1 cellular context compared by ENCODE assay signal in the genomic region with DNA sequence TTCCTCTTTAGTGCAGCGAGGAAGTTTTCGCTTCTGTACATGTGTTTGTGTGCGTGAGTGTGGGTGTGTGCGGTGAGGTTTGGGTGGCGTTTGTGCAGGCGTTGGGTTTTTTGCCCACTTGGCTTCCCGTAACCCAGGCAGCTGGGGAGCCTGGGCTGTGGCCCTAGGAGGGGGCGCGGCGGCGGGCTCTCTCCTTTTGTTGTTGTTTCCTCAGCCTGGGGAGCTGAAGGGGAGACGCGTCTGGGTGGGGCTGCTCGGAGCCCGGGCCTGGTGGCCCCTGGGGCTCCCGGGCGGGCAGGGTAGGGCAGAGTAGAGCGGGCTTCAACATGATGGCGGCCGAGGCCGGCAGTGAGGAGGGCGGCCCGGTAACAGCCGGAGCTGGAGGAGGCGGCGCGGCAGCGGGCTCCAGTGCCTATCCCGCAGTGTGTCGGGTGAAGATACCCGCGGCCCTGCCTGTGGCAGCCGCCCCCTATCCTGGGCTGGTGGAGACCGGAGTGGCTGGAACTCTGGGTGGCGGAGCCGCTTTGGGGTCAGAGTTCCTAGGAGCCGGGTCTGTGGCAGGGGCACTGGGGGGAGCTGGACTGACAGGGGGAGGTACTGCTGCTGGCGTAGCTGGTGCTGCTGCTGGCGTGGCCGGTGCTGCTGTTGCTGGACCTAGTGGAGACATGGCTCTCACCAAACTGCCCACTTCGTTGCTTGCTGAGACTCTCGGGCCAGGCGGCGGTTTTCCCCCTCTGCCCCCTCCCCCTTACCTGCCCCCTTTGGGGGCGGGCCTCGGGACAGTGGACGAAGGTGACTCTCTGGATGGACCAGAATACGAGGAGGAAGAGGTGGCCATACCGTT.
A peak's percentile ranks its signal among the peaks of the same experiment; 100 is the strongest.
TF ChIP-seq lines count a peak whose summit lies in the region.

No MANE protein-coding gene starts in this region.

TF ChIP-seq in HepG2, 621 proteins besides CTCF, POLR2A, EP300 and RAD21 (continued from another document and continues in another):
- TF ChIP-seq MEF2D (CRISPR knock-in tag; IDR thresholded peaks at IDR 0.05) (no peak), NPAS2 (CRISPR knock-in tag; IDR thresholded peaks at IDR 0.05; ENCODE audit: borderline replicate concordance) (no peak), NFIB (CRISPR knock-in tag; IDR thresholded peaks at IDR 0.05; ENCODE audit: borderline replicate concordance) (no peak), NR2C2 (CRISPR knock-in tag; IDR thresholded peaks at IDR 0.05; ENCODE audit: borderline replicate concordance) (peak; percentile 30; the same call in 1 of the 2 replicates), ZNF230 (CRISPR knock-in tag; IDR thresholded peaks at IDR 0.05) (peak; percentile 19; the same call in 1 of the 2 replicates), ZKSCAN5 (CRISPR knock-in tag; IDR thresholded peaks at IDR 0.05) (no peak), KDM3A (CRISPR knock-in tag; IDR thresholded peaks at IDR 0.05; ENCODE audit: low read depth) (0 out of 2 replicates have a peak, but pooled peaks have one; percentile 37), IRX3 (CRISPR knock-in tag; IDR thresholded peaks at IDR 0.05; ENCODE audit: borderline replicate concordance, low read depth) (0 out of 2 replicates have a peak, but pooled peaks have one; percentile 39), ZNF441 (CRISPR knock-in tag; IDR thresholded peaks at IDR 0.05; ENCODE audit: borderline replicate concordance) (peak; percentile 41; the same call in 1 of the 2 replicates), SMAD1 (CRISPR knock-in tag; IDR thresholded peaks at IDR 0.05; ENCODE audit: borderline replicate concordance, low read depth) (no peak), MAFK (conservative IDR thresholded peaks at IDR 0.05 in 1 of 2, IDR thresholded peaks at IDR 0.05 in 1 of 2; ENCODE audit: low read length in 2 of 2) (no peak), BRCA1 (CRISPR knock-in tag; IDR thresholded peaks at IDR 0.05) (no peak), SRSF1 (optimal IDR thresholded peaks at IDR 0.05; ENCODE audit: low read depth, low read length) (peak; percentile 63), ZNF605 (CRISPR knock-in tag; IDR thresholded peaks at IDR 0.05) (peak; percentile 86), CBX5 (CRISPR knock-in tag; IDR thresholded peaks at IDR 0.05; ENCODE audit: borderline replicate concordance) (no peak), MED8 (CRISPR knock-in tag; IDR thresholded peaks at IDR 0.05; ENCODE audit: insufficient replicate concordance) (no peak), HMG20A (CRISPR knock-in tag; IDR thresholded peaks at IDR 0.05; ENCODE audit: borderline replicate concordance) (no peak), HOXA3 (CRISPR knock-in tag; IDR thresholded peaks at IDR 0.05) (no peak), CREB1 (IDR thresholded peaks at IDR 0.05) (no peak), CREB1 (CRISPR knock-in tag; IDR thresholded peaks at IDR 0.05) (no peak), BORCS8-MEF2B (CRISPR knock-in tag; IDR thresholded peaks at IDR 0.05) (peak; percentile 73; the same call in 1 of the 2 replicates), ZNF317 (CRISPR knock-in tag; IDR thresholded peaks at IDR 0.05) (0 out of 2 replicates have a peak, but pooled peaks have one; percentile 21), ARHGAP35 (CRISPR knock-in tag; IDR thresholded peaks at IDR 0.05; ENCODE audit: borderline replicate concordance) (0 out of 2 replicates have a peak, but pooled peaks have one; percentile 35), RAD51 (IDR thresholded peaks at IDR 0.05; ENCODE audit: borderline replicate concordance) (no peak), ZNF343 (CRISPR knock-in tag; IDR thresholded peaks at IDR 0.05) (no peak), HMG20B (CRISPR knock-in tag; conservative IDR thresholded peaks at IDR 0.05) (no peak), ZNF326 (CRISPR knock-in tag; IDR thresholded peaks at IDR 0.05; ENCODE audit: borderline replicate concordance) (no peak), ZNF775 (CRISPR knock-in tag; IDR thresholded peaks at IDR 0.05; ENCODE audit: borderline replicate concordance) (no peak), NFE2 (CRISPR knock-in tag; IDR thresholded peaks at IDR 0.05) (no peak), CEBPB (IDR thresholded peaks at IDR 0.05; ENCODE audit: borderline replicate concordance, low read depth, low read length) (no peak), NR2F2 (IDR thresholded peaks at IDR 0.05; ENCODE audit: borderline replicate concordance, low read depth) (0 out of 2 replicates have a peak, but pooled peaks have one; percentile 9), ZNF746 (CRISPR knock-in tag; IDR thresholded peaks at IDR 0.05) (no peak), ARID2 (CRISPR knock-in tag; IDR thresholded peaks at IDR 0.05; ENCODE audit: borderline replicate concordance) (0 out of 2 replicates have a peak, but pooled peaks have one; percentile 39), CC2D1A (CRISPR knock-in tag; IDR thresholded peaks at IDR 0.05) (no peak), CBFB (CRISPR knock-in tag; IDR thresholded peaks at IDR 0.05) (no peak; the same call in 1 of the 2 replicates), SRSF4 (IDR thresholded peaks at IDR 0.05; ENCODE audit: low read depth, low read length, poor library complexity, severe bottlenecking) (no peak), ZNF777 (CRISPR knock-in tag; IDR thresholded peaks at IDR 0.05) (no peak; the same call in 1 of the 2 replicates), HOXA5 (CRISPR knock-in tag; IDR thresholded peaks at IDR 0.05) (peak; percentile 20; the same call in 1 of the 2 replicates), ZNF572 (CRISPR knock-in tag; IDR thresholded peaks at IDR 0.05) (peak; percentile 50; the same call in 1 of the 2 replicates)
- TF ChIP-seq, protein P1, sequence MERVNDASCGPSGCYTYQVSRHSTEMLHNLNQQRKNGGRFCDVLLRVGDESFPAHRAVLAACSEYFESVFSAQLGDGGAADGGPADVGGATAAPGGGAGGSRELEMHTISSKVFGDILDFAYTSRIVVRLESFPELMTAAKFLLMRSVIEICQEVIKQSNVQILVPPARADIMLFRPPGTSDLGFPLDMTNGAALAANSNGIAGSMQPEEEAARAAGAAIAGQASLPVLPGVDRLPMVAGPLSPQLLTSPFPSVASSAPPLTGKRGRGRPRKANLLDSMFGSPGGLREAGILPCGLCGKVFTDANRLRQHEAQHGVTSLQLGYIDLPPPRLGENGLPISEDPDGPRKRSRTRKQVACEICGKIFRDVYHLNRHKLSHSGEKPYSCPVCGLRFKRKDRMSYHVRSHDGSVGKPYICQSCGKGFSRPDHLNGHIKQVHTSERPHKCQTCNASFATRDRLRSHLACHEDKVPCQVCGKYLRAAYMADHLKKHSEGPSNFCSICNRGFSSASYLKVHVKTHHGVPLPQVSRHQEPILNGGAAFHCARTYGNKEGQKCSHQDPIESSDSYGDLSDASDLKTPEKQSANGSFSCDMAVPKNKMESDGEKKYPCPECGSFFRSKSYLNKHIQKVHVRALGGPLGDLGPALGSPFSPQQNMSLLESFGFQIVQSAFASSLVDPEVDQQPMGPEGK (CRISPR knock-in tag; IDR thresholded peaks at IDR 0.05): peak; percentile 65; the same call in 1 of the 2 replicates
- TF ChIP-seq, protein P2, sequence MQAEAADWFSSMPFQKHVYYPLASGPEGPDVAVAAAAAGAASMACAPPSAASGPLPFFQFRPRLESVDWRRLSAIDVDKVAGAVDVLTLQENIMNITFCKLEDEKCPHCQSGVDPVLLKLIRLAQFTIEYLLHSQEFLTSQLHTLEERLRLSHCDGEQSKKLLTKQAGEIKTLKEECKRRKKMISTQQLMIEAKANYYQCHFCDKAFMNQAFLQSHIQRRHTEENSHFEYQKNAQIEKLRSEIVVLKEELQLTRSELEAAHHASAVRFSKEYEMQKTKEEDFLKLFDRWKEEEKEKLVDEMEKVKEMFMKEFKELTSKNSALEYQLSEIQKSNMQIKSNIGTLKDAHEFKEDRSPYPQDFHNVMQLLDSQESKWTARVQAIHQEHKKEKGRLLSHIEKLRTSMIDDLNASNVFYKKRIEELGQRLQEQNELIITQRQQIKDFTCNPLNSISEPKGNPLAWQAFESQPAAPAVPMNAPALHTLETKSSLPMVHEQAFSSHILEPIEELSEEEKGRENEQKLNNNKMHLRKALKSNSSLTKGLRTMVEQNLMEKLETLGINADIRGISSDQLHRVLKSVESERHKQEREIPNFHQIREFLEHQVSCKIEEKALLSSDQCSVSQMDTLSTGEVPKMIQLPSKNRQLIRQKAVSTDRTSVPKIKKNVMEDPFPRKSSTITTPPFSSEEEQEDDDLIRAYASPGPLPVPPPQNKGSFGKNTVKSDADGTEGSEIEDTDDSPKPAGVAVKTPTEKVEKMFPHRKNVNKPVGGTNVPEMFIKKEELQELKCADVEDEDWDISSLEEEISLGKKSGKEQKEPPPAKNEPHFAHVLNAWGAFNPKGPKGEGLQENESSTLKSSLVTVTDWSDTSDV (CRISPR knock-in tag; IDR thresholded peaks at IDR 0.05): 0 out of 2 replicates have a peak, but pooled peaks have one; percentile 29
- TF ChIP-seq, protein P3, sequence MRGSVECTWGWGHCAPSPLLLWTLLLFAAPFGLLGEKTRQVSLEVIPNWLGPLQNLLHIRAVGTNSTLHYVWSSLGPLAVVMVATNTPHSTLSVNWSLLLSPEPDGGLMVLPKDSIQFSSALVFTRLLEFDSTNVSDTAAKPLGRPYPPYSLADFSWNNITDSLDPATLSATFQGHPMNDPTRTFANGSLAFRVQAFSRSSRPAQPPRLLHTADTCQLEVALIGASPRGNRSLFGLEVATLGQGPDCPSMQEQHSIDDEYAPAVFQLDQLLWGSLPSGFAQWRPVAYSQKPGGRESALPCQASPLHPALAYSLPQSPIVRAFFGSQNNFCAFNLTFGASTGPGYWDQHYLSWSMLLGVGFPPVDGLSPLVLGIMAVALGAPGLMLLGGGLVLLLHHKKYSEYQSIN (CRISPR knock-in tag; IDR thresholded peaks at IDR 0.05; ENCODE audit: borderline replicate concordance): no peak
- TF ChIP-seq, protein P4, sequence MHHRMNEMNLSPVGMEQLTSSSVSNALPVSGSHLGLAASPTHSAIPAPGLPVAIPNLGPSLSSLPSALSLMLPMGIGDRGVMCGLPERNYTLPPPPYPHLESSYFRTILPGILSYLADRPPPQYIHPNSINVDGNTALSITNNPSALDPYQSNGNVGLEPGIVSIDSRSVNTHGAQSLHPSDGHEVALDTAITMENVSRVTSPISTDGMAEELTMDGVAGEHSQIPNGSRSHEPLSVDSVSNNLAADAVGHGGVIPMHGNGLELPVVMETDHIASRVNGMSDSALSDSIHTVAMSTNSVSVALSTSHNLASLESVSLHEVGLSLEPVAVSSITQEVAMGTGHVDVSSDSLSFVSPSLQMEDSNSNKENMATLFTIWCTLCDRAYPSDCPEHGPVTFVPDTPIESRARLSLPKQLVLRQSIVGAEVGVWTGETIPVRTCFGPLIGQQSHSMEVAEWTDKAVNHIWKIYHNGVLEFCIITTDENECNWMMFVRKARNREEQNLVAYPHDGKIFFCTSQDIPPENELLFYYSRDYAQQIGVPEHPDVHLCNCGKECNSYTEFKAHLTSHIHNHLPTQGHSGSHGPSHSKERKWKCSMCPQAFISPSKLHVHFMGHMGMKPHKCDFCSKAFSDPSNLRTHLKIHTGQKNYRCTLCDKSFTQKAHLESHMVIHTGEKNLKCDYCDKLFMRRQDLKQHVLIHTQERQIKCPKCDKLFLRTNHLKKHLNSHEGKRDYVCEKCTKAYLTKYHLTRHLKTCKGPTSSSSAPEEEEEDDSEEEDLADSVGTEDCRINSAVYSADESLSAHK (CRISPR knock-in tag; IDR thresholded peaks at IDR 0.05; ENCODE audit: borderline replicate concordance): no peak
- TF ChIP-seq, protein P5, sequence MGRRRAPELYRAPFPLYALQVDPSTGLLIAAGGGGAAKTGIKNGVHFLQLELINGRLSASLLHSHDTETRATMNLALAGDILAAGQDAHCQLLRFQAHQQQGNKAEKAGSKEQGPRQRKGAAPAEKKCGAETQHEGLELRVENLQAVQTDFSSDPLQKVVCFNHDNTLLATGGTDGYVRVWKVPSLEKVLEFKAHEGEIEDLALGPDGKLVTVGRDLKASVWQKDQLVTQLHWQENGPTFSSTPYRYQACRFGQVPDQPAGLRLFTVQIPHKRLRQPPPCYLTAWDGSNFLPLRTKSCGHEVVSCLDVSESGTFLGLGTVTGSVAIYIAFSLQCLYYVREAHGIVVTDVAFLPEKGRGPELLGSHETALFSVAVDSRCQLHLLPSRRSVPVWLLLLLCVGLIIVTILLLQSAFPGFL (CRISPR knock-in tag; IDR thresholded peaks at IDR 0.05): no peak
- TF ChIP-seq, protein P6, sequence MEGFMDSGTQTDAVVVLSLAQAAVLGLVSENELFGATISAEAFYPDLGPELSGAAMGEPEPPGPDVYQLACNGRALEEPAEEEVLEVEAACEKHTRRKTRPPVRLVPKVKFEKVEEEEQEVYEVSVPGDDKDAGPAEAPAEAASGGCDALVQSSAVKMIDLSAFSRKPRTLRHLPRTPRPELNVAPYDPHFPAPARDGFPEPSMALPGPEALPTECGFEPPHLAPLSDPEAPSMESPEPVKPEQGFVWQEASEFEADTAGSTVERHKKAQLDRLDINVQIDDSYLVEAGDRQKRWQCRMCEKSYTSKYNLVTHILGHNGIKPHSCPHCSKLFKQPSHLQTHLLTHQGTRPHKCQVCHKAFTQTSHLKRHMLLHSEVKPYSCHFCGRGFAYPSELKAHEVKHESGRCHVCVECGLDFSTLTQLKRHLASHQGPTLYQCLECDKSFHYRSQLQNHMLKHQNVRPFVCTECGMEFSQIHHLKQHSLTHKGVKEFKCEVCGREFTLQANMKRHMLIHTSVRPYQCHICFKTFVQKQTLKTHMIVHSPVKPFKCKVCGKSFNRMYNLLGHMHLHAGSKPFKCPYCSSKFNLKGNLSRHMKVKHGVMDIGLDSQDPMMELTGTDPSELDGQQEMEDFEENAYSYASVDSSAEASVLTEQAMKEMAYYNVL (CRISPR knock-in tag; IDR thresholded peaks at IDR 0.05; ENCODE audit: borderline replicate concordance): peak; percentile 52; the same call in 1 of the 2 replicates
- TF ChIP-seq, protein P7, sequence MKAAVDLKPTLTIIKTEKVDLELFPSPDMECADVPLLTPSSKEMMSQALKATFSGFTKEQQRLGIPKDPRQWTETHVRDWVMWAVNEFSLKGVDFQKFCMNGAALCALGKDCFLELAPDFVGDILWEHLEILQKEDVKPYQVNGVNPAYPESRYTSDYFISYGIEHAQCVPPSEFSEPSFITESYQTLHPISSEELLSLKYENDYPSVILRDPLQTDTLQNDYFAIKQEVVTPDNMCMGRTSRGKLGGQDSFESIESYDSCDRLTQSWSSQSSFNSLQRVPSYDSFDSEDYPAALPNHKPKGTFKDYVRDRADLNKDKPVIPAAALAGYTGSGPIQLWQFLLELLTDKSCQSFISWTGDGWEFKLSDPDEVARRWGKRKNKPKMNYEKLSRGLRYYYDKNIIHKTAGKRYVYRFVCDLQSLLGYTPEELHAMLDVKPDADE (CRISPR knock-in tag; IDR thresholded peaks at IDR 0.05): peak; percentile 53; the same call in 1 of the 2 replicates
- TF ChIP-seq, protein P8, sequence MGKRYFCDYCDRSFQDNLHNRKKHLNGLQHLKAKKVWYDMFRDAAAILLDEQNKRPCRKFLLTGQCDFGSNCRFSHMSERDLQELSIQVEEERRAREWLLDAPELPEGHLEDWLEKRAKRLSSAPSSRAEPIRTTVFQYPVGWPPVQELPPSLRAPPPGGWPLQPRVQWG (CRISPR knock-in tag; IDR thresholded peaks at IDR 0.05; ENCODE audit: borderline replicate concordance, low read depth): no peak
